ENCODE assay signal across 1 cellular context in the genomic region with DNA sequence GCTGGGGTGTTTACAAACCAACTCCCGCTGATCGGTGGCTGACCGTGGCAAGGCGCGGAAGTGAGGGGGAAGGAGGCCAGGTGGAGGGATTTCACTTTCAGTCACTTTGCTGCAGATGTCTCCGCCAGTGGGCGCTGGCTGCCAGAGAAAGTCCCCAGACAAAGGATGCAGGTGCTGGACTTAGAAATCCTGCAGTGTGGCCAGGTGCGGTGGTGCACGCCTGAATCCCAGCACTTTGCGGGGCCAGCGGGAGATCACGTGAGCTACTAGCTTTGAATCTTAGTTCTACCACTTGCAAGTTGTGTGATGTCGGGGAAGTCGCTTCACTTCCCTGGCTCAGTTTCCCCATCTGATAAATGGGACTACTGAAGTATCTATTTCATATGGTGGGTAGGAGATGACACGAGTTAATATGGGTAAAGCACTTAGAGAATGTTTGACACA.
A peak's percentile ranks its signal among the peaks of the same experiment; 100 is the strongest.
TF ChIP-seq lines count a peak whose summit lies in the region.

No MANE protein-coding gene starts in this region.

TF ChIP-seq in HepG2, 621 proteins besides CTCF, POLR2A, EP300 and RAD21 (continued from another document and continues in another):
- no peak for TF ChIP-seq ZNF724P (CRISPR knock-in tag; IDR thresholded peaks at IDR 0.05; ENCODE audit: borderline replicate concordance)
- TF ChIP-seq ZNF850 (CRISPR knock-in tag; conservative IDR thresholded peaks at IDR 0.05), result no peak
- TF ChIP-seq NBN (conservative IDR thresholded peaks at IDR 0.05), result no peak
- TF ChIP-seq TSC22D2 (CRISPR knock-in tag; IDR thresholded peaks at IDR 0.05; ENCODE audit: borderline replicate concordance), result no peak
- TF ChIP-seq GATA4 (IDR thresholded peaks at IDR 0.05; ENCODE audit: borderline replicate concordance, low read depth), result no peak
- 0 out of 2 replicates have a peak, but pooled peaks have one; percentile 32 for TF ChIP-seq ZNF124 (CRISPR knock-in tag; IDR thresholded peaks at IDR 0.05)
- TF ChIP-seq IKZF1 (IDR thresholded peaks at IDR 0.05), result no peak
- TF ChIP-seq MYC (CRISPR knock-in tag; IDR thresholded peaks at IDR 0.05; ENCODE audit: borderline replicate concordance), result peak; percentile 58; the same call in 1 of the 2 replicates
- TF ChIP-seq, protein P1, sequence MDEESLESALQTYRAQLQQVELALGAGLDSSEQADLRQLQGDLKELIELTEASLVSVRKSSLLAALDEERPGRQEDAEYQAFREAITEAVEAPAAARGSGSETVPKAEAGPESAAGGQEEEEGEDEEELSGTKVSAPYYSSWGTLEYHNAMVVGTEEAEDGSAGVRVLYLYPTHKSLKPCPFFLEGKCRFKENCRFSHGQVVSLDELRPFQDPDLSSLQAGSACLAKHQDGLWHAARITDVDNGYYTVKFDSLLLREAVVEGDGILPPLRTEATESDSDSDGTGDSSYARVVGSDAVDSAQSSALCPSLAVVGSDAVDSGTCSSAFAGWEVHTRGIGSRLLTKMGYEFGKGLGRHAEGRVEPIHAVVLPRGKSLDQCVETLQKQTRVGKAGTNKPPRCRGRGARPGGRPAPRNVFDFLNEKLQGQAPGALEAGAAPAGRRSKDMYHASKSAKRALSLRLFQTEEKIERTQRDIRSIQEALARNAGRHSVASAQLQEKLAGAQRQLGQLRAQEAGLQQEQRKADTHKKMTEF (CRISPR knock-in tag; IDR thresholded peaks at IDR 0.05), result peak; percentile 56; the same call in 1 of the 2 replicates
- TF ChIP-seq ZNF383 (CRISPR knock-in tag; IDR thresholded peaks at IDR 0.05; ENCODE audit: borderline replicate concordance), result no peak
- TF ChIP-seq, protein P2, sequence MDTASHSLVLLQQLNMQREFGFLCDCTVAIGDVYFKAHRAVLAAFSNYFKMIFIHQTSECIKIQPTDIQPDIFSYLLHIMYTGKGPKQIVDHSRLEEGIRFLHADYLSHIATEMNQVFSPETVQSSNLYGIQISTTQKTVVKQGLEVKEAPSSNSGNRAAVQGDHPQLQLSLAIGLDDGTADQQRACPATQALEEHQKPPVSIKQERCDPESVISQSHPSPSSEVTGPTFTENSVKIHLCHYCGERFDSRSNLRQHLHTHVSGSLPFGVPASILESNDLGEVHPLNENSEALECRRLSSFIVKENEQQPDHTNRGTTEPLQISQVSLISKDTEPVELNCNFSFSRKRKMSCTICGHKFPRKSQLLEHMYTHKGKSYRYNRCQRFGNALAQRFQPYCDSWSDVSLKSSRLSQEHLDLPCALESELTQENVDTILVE (CRISPR knock-in tag; IDR thresholded peaks at IDR 0.05), result peak; percentile 86
- TF ChIP-seq, protein P3, sequence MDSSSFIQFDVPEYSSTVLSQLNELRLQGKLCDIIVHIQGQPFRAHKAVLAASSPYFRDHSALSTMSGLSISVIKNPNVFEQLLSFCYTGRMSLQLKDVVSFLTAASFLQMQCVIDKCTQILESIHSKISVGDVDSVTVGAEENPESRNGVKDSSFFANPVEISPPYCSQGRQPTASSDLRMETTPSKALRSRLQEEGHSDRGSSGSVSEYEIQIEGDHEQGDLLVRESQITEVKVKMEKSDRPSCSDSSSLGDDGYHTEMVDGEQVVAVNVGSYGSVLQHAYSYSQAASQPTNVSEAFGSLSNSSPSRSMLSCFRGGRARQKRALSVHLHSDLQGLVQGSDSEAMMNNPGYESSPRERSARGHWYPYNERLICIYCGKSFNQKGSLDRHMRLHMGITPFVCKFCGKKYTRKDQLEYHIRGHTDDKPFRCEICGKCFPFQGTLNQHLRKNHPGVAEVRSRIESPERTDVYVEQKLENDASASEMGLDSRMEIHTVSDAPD (CRISPR knock-in tag; IDR thresholded peaks at IDR 0.05), result no peak
- TF ChIP-seq, protein P4, sequence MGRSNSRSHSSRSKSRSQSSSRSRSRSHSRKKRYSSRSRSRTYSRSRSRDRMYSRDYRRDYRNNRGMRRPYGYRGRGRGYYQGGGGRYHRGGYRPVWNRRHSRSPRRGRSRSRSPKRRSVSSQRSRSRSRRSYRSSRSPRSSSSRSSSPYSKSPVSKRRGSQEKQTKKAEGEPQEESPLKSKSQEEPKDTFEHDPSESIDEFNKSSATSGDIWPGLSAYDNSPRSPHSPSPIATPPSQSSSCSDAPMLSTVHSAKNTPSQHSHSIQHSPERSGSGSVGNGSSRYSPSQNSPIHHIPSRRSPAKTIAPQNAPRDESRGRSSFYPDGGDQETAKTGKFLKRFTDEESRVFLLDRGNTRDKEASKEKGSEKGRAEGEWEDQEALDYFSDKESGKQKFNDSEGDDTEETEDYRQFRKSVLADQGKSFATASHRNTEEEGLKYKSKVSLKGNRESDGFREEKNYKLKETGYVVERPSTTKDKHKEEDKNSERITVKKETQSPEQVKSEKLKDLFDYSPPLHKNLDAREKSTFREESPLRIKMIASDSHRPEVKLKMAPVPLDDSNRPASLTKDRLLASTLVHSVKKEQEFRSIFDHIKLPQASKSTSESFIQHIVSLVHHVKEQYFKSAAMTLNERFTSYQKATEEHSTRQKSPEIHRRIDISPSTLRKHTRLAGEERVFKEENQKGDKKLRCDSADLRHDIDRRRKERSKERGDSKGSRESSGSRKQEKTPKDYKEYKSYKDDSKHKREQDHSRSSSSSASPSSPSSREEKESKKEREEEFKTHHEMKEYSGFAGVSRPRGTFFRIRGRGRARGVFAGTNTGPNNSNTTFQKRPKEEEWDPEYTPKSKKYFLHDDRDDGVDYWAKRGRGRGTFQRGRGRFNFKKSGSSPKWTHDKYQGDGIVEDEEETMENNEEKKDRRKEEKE (IDR thresholded peaks at IDR 0.05), result no peak
- no peak for TF ChIP-seq DPF2 (CRISPR knock-in tag; IDR thresholded peaks at IDR 0.05; ENCODE audit: borderline replicate concordance, low read depth)
- no peak for TF ChIP-seq AGO1 (IDR thresholded peaks at IDR 0.05; ENCODE audit: low read depth, low read length, poor library complexity, severe bottlenecking)
- TF ChIP-seq, protein P5, sequence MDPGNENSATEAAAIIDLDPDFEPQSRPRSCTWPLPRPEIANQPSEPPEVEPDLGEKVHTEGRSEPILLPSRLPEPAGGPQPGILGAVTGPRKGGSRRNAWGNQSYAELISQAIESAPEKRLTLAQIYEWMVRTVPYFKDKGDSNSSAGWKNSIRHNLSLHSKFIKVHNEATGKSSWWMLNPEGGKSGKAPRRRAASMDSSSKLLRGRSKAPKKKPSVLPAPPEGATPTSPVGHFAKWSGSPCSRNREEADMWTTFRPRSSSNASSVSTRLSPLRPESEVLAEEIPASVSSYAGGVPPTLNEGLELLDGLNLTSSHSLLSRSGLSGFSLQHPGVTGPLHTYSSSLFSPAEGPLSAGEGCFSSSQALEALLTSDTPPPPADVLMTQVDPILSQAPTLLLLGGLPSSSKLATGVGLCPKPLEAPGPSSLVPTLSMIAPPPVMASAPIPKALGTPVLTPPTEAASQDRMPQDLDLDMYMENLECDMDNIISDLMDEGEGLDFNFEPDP (CRISPR knock-in tag; conservative IDR thresholded peaks at IDR 0.05), result no peak
- TF ChIP-seq ZNF747 (CRISPR knock-in tag; IDR thresholded peaks at IDR 0.05; ENCODE audit: borderline replicate concordance), result no peak
- TF ChIP-seq, protein P6, sequence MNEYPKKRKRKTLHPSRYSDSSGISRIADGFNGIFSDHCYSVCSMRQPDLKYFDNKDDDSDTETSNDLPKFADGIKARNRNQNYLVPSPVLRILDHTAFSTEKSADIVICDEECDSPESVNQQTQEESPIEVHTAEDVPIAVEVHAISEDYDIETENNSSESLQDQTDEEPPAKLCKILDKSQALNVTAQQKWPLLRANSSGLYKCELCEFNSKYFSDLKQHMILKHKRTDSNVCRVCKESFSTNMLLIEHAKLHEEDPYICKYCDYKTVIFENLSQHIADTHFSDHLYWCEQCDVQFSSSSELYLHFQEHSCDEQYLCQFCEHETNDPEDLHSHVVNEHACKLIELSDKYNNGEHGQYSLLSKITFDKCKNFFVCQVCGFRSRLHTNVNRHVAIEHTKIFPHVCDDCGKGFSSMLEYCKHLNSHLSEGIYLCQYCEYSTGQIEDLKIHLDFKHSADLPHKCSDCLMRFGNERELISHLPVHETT (CRISPR knock-in tag; conservative IDR thresholded peaks at IDR 0.05), result no peak
- TF ChIP-seq, protein P7, sequence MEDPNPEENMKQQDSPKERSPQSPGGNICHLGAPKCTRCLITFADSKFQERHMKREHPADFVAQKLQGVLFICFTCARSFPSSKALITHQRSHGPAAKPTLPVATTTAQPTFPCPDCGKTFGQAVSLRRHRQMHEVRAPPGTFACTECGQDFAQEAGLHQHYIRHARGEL (CRISPR knock-in tag; IDR thresholded peaks at IDR 0.05), result no peak
- TF ChIP-seq, protein P8, sequence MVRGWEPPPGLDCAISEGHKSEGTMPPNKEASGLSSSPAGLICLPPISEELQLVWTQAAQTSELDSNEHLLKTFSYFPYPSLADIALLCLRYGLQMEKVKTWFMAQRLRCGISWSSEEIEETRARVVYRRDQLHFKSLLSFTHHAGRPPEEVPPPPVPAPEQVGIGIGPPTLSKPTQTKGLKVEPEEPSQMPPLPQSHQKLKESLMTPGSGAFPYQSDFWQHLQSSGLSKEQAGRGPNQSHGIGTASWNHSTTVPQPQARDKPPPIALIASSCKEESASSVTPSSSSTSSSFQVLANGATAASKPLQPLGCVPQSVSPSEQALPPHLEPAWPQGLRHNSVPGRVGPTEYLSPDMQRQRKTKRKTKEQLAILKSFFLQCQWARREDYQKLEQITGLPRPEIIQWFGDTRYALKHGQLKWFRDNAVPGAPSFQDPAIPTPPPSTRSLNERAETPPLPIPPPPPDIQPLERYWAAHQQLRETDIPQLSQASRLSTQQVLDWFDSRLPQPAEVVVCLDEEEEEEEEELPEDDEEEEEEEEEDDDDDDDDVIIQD (CRISPR knock-in tag; IDR thresholded peaks at IDR 0.05; ENCODE audit: low read depth), result no peak
- TF ChIP-seq, protein P9, sequence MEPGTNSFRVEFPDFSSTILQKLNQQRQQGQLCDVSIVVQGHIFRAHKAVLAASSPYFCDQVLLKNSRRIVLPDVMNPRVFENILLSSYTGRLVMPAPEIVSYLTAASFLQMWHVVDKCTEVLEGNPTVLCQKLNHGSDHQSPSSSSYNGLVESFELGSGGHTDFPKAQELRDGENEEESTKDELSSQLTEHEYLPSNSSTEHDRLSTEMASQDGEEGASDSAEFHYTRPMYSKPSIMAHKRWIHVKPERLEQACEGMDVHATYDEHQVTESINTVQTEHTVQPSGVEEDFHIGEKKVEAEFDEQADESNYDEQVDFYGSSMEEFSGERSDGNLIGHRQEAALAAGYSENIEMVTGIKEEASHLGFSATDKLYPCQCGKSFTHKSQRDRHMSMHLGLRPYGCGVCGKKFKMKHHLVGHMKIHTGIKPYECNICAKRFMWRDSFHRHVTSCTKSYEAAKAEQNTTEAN (CRISPR knock-in tag; conservative IDR thresholded peaks at IDR 0.05), result no peak
- TF ChIP-seq MIXL1 (CRISPR knock-in tag; IDR thresholded peaks at IDR 0.05), result peak; percentile 72
- TF ChIP-seq ZFAT (CRISPR knock-in tag; conservative IDR thresholded peaks at IDR 0.05), result no peak
- TF ChIP-seq MXD4 (CRISPR knock-in tag; IDR thresholded peaks at IDR 0.05), result peak; percentile 82; the same call in 1 of the 2 replicates
- TF ChIP-seq, protein P10, sequence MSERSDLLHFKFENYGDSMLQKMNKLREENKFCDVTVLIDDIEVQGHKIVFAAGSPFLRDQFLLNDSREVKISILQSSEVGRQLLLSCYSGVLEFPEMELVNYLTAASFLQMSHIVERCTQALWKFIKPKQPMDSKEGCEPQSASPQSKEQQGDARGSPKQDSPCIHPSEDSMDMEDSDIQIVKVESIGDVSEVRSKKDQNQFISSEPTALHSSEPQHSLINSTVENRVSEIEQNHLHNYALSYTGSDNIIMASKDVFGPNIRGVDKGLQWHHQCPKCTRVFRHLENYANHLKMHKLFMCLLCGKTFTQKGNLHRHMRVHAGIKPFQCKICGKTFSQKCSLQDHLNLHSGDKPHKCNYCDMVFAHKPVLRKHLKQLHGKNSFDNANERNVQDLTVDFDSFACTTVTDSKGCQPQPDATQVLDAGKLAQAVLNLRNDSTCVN (CRISPR knock-in tag; IDR thresholded peaks at IDR 0.05; ENCODE audit: borderline replicate concordance), result no peak; the same call in 1 of the 2 replicates
- TF ChIP-seq LCORL (IDR thresholded peaks at IDR 0.05), result no peak
- no peak for TF ChIP-seq LCORL (CRISPR knock-in tag; IDR thresholded peaks at IDR 0.05)
- peak; percentile 65; the same call in 1 of the 2 replicates for TF ChIP-seq PPARG (CRISPR knock-in tag; conservative IDR thresholded peaks at IDR 0.05)
- no peak for TF ChIP-seq ZFYVE20 (CRISPR knock-in tag; IDR thresholded peaks at IDR 0.05; ENCODE audit: borderline replicate concordance, low read depth)
- TF ChIP-seq NFYB (CRISPR knock-in tag; IDR thresholded peaks at IDR 0.05), result no peak
- TF ChIP-seq ZNF367 (CRISPR knock-in tag; IDR thresholded peaks at IDR 0.05; ENCODE audit: borderline replicate concordance), result no peak; the same call in 1 of the 2 replicates
- no peak for TF ChIP-seq GTF3A (CRISPR knock-in tag; conservative IDR thresholded peaks at IDR 0.05)
- TF ChIP-seq ERF (CRISPR knock-in tag; IDR thresholded peaks at IDR 0.05), result peak; percentile 80
- TF ChIP-seq ZNF256 (CRISPR knock-in tag; conservative IDR thresholded peaks at IDR 0.05), result no peak
- TF ChIP-seq ZNF660 (CRISPR knock-in tag; IDR thresholded peaks at IDR 0.05; ENCODE audit: borderline replicate concordance, low read depth), result no peak
- no peak for TF ChIP-seq ZNF737 (CRISPR knock-in tag; IDR thresholded peaks at IDR 0.05; ENCODE audit: borderline replicate concordance)
- no peak; the same call in 1 of the 2 replicates for TF ChIP-seq KLF15 (CRISPR knock-in tag; IDR thresholded peaks at IDR 0.05; ENCODE audit: borderline replicate concordance)
- 0 out of 2 replicates have a peak, but pooled peaks have one; percentile 62 for TF ChIP-seq ZNF614 (CRISPR knock-in tag; IDR thresholded peaks at IDR 0.05; ENCODE audit: borderline replicate concordance)
- TF ChIP-seq REL (CRISPR knock-in tag; conservative IDR thresholded peaks at IDR 0.05), result no peak
- no peak for TF ChIP-seq ELF4 (CRISPR knock-in tag; IDR thresholded peaks at IDR 0.05; ENCODE audit: borderline replicate concordance)
- 0 out of 2 replicates have a peak, but pooled peaks have one; percentile 57 for TF ChIP-seq ZNF550 (CRISPR knock-in tag; IDR thresholded peaks at IDR 0.05; ENCODE audit: borderline replicate concordance)
- TF ChIP-seq NR1H2 (CRISPR knock-in tag; IDR thresholded peaks at IDR 0.05; ENCODE audit: borderline replicate concordance, low read depth), result no peak
- no peak for TF ChIP-seq ZNF607 (CRISPR knock-in tag; IDR thresholded peaks at IDR 0.05; ENCODE audit: borderline replicate concordance)
- no peak for TF ChIP-seq FOXP1 (IDR thresholded peaks at IDR 0.05)
- no peak for TF ChIP-seq FOXP1 (CRISPR knock-in tag; IDR thresholded peaks at IDR 0.05)
- TF ChIP-seq ZNF7 (CRISPR knock-in tag; IDR thresholded peaks at IDR 0.05), result no peak
- TF ChIP-seq SP140L (CRISPR knock-in tag; IDR thresholded peaks at IDR 0.05; ENCODE audit: borderline replicate concordance), result peak; percentile 67; the same call in 1 of the 2 replicates
- TF ChIP-seq ZSCAN9 (CRISPR knock-in tag; IDR thresholded peaks at IDR 0.05; ENCODE audit: borderline replicate concordance), result peak; percentile 50; the same call in 1 of the 2 replicates
- 0 out of 2 replicates have a peak, but pooled peaks have one; percentile 63 for TF ChIP-seq FLYWCH1 (CRISPR knock-in tag; IDR thresholded peaks at IDR 0.05)
- TF ChIP-seq MEF2D (CRISPR knock-in tag; IDR thresholded peaks at IDR 0.05), result no peak; the same call in 1 of the 2 replicates
- no peak for TF ChIP-seq BRCA1 (CRISPR knock-in tag; IDR thresholded peaks at IDR 0.05)
- 0 out of 2 replicates have a peak, but pooled peaks have one; percentile 12 for TF ChIP-seq KDM6A (CRISPR knock-in tag; IDR thresholded peaks at IDR 0.05; ENCODE audit: low read depth)
- TF ChIP-seq REPIN1 (CRISPR knock-in tag; IDR thresholded peaks at IDR 0.05; ENCODE audit: borderline replicate concordance, low read depth), result no peak; the same call in 1 of the 2 replicates
- 0 out of 2 replicates have a peak, but pooled peaks have one; percentile 51 for TF ChIP-seq PCBP1 (IDR thresholded peaks at IDR 0.05; ENCODE audit: borderline replicate concordance, low read depth, low read length)
- 0 out of 2 replicates have a peak, but pooled peaks have one; percentile 36 for TF ChIP-seq MED1 (CRISPR knock-in tag; IDR thresholded peaks at IDR 0.05)
- peak; percentile 83; the same call in 1 of the 2 replicates for TF ChIP-seq AHR (CRISPR knock-in tag; IDR thresholded peaks at IDR 0.05)
